In the genomic region with DNA sequence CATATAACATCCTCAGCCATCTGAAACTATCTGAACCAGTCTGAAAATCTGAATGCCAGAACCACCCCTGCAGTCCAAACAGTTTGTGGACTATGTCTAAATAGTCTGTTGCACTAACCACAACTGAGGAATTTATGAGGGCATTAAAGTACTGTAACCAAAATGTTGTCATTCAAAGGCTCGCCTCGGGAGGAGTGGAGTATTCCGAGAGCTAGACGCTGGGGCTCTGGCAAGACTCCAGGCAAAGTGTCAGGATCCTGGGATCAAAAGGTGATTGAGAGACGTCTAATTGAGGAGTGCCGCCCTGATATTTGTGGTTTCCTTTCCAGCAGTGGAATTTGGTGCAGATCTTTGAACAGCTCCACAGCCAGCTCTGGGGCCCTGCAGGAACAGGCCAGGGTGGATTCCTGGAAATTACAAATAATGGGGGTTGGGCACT, we compare ENCODE assay signal across 11 cellular contexts.
DNase-seq lines count a peak whose midpoint lies in the region; ATAC-seq and TF ChIP-seq lines count a peak whose summit lies in the region.
"Had no signal": no experiment of that assay in that cellular context is flagged by ENCODE, and none has a peak within 500 bp of the region (broad histone marks: within the 10 kb centered on the region; RNA-seq: fewer than 3 reads in every experiment).

No MANE protein-coding gene starts in this region.

- peak overlapping the region; percentile 20 for H3K27ac ChIP-seq in cardiac muscle cell
- no peak overlapping the region for H3K27ac ChIP-seq in right atrium auricular region
- H3K27ac ChIP-seq in lower lobe of right lung: no peak overlapping the region
- H3K27ac ChIP-seq in tibial artery: peak overlapping the region; percentile 29 to 38
- H3K27ac ChIP-seq: uterus had no signal

- no peaks in the 10 kb centered on the region for H3K9me3 ChIP-seq in cardiac muscle cell (ENCODE audit: low read depth)
- H3K9me3 ChIP-seq in right atrium auricular region: no peaks in the 10 kb centered on the region
- no peaks in the 10 kb centered on the region for H3K9me3 ChIP-seq in lower lobe of right lung
- no peaks in the 10 kb centered on the region for H3K9me3 ChIP-seq in tibial artery
- H3K9me3 ChIP-seq: uterus had no signal

- no peak for TF ChIP-seq CTCF in cardiac muscle cell (IDR thresholded peaks at IDR 0.05; ENCODE audit: low read depth, low read length)
- no peak for TF ChIP-seq CTCF in right atrium auricular region (IDR thresholded peaks at IDR 0.05)
- TF ChIP-seq CTCF in cardiac fibroblast (IDR thresholded peaks at IDR 0.05; ENCODE audit: low read depth, low read length): no peak
- no peak for TF ChIP-seq CTCF in lower lobe of right lung (IDR thresholded peaks at IDR 0.05)
- no peak for TF ChIP-seq CTCF in tibial artery (IDR thresholded peaks at IDR 0.05)

- H3K36me3 ChIP-seq in cardiac muscle cell (no peaks in the 10 kb centered on the region), right atrium auricular region (no peaks in the 10 kb centered on the region), lower lobe of right lung (no peaks in the 10 kb centered on the region), tibial artery (no peaks in the 10 kb centered on the region)
- H3K36me3 ChIP-seq: uterus had no signal

- intact Hi-C loops in lower lobe of right lung (cut with DNase I) (no loop called here), tibial artery (cut with DNase I; ENCODE audit: low total_unique reads) (no loop called here)

- H3K4me3 ChIP-seq in cardiac muscle cell (no peak overlapping the region), right atrium auricular region (no peak overlapping the region), cardiac fibroblast (replicated peaks in 1 of 2; ENCODE audit: low read depth in 2 of 2, low read length in 2 of 2) (no peak overlapping the region), lower lobe of right lung (no peak overlapping the region), tibial artery (no peak overlapping the region)
- H3K4me3 ChIP-seq: uterus had no signal

- peaks cover 21% of the 10 kb centered on the region for H3K4me1 ChIP-seq in cardiac muscle cell (ENCODE audit: low read depth)
- H3K4me1 ChIP-seq in right atrium auricular region: peaks cover 0 to 5% of the 10 kb centered on the region in 2 donors
- no peaks in the 10 kb centered on the region for H3K4me1 ChIP-seq in lower lobe of right lung
- H3K4me1 ChIP-seq in tibial artery: peaks cover 0 to 23% (median 9%) of the 10 kb centered on the region in 4 donors
- H3K4me1 ChIP-seq: uterus had no signal

- ATAC-seq in lower lobe of right lung (peak; percentile 40 to 61), HG03565 (IDR thresholded peaks at IDR 0.05; ENCODE audit: unreplicated experiment) (no peak)

- H3K27me3 ChIP-seq in cardiac muscle cell (no peaks in the 10 kb centered on the region), right atrium auricular region (no peaks in the 10 kb centered on the region), lower lobe of right lung (ENCODE audit: low read depth) (no peaks in the 10 kb centered on the region), tibial artery (no peaks in the 10 kb centered on the region)
- H3K27me3 ChIP-seq: uterus had no signal

- DNase-seq in cardiac muscle cell (ENCODE audit: low read depth in 1 of 2, low spot score in 1 of 2) (peak; percentile 18 to 58), right atrium auricular region (ENCODE audit: low spot score) (no peak), cardiac fibroblast (ENCODE audit: low read depth in 2 of 2) (peak; percentile 28 to 51), lower lobe of right lung (no peak), tibial artery (no peak), NCI-H2107 (lab: John Stamatoyannopoulos, UW) (no peak)
- no peak for DNase-seq in activated CD4-positive, alpha-beta T cell treated with anti-CD3 and anti-CD28 coated beads, Interleukin-2, amount 50 U/mL, for 1 hour
- DNase-seq: activated naive CD4-positive, alpha-beta T cell treated with anti-CD3 and anti-CD28 coated beads, Interleukin-2, amount 10 ng/mL, durations not matched to agents 7 days and 5 days; NCI-H1092; uterus had no signal

Comparison
In these comparisons a context has a peak if more than half of its experiments do, and no peak if none do; other contexts are left out.
1. DNase-seq: peak in cardiac muscle cell (2 of 2) and cardiac fibroblast (2 of 2); none in right atrium auricular region (single experiment), lower lobe of right lung (single experiment), tibial artery (0 of 2), activated CD4-positive, alpha-beta T cell treated with anti-CD3 and anti-CD28 coated beads, Interleukin-2, amount 50 U/mL, for 1 hour (single experiment) and NCI-H2107 (single experiment).
2. H3K27ac ChIP-seq: peak in cardiac muscle cell (single experiment) and tibial artery (2 of 2); none in right atrium auricular region (0 of 2) and lower lobe of right lung (single experiment).